9 cellular contexts compared by ENCODE assay signal in genomic region chr1:62356257-62356835, GRCh38. TPM values are rescaled to one million over a fixed set of nuclear protein-coding genes. Genes with fewer than 3 reads are reported as not detected.
DNase-seq lines count a peak whose midpoint lies in the region; ATAC-seq, FAIRE-seq and TF ChIP-seq lines count a peak whose summit lies in the region.
"Had no signal": no experiment of that assay in that cellular context is flagged by ENCODE, and none has a peak within 500 bp of the region (broad histone marks: within the 10 kb centered on the region; RNA-seq: fewer than 3 reads in every experiment).

No MANE protein-coding gene starts in this region.

- no peaks in the 10 kb centered on the region for H3K9me2 ChIP-seq in PC-3 (replicated peaks; ENCODE audit: low read length)

- H3K4me2 ChIP-seq in PC-3 (ENCODE audit: low read length) (no peak overlapping the region), neural progenitor cell (no peak overlapping the region)

- intact Hi-C loops in Calu3 (cut with micrococcal nuclease; ENCODE audit: unreplicated experiment) (no loop called here), PC-3 (cut with micrococcal nuclease) (no loop called here)

- no peaks in the 10 kb centered on the region for H3K27me3 ChIP-seq in PC-3 (ENCODE audit: low read length)
- H3K27me3 ChIP-seq in neural progenitor cell, result no peaks in the 10 kb centered on the region

- H3K9ac ChIP-seq in PC-3 (ENCODE audit: low read length), result no peak overlapping the region
- H3K9ac ChIP-seq in neural progenitor cell, result no peak overlapping the region

- no peaks in the 10 kb centered on the region for H3K9me3 ChIP-seq in PC-3 (ENCODE audit: low read length)
- H3K9me3 ChIP-seq in neural progenitor cell (ENCODE audit: low read depth), result no peaks in the 10 kb centered on the region

- H3K9me3 Mint-ChIP-seq in Calu3 (ENCODE audit: low read depth, unreplicated experiment) (no peaks in the 10 kb centered on the region), neural progenitor cell (peaks cover 2% of the 10 kb centered on the region)

- no TSS peak for BruUV-seq in Calu3 (replicated peaks; lab: Mats Ljungman, UMichigan)
- BruUV-seq in PC-3 (replicated peaks; lab: Mats Ljungman, UMichigan), result no TSS peak

- FAIRE-seq in frontal cortex (lab: Jason Lieb, UNC), result no peak

- H3K4me1 ChIP-seq in PC-3 (ENCODE audit: insufficient read depth, low read length), result peaks cover 4% of the 10 kb centered on the region; the same call in 1 of the 2 replicates
- no peaks in the 10 kb centered on the region for H3K4me1 ChIP-seq in neural progenitor cell

- H3F3A ChIP-seq in PC-3 (ENCODE audit: low read length, unreplicated experiment) (no peaks in the 10 kb centered on the region), neural progenitor cell (ENCODE audit: low read depth) (no peaks in the 10 kb centered on the region)

- H3K27ac Mint-ChIP-seq in Calu3 (ENCODE audit: unreplicated experiment) (no peak overlapping the region), neural progenitor cell (no peak overlapping the region)

- POLR2A ChIA-PET in PC-3 (lab: Charles Lee; ENCODE audit: unreplicated experiment), result interaction anchor here (0.6 kb wide), 1 partner anchor 70 kb away, joined by 3 read pairs; no protein-coding TSS in a partner anchor

- no peaks in the 10 kb centered on the region for H3K36me3 ChIP-seq in PC-3 (ENCODE audit: low read depth, low read length)
- no peaks in the 10 kb centered on the region for H3K36me3 ChIP-seq in neural progenitor cell

- H3K27ac ChIP-seq in PC-3 (ENCODE audit: low read length) (no peak overlapping the region), neural progenitor cell (no peak overlapping the region)

- H3K27me3 Mint-ChIP-seq in Calu3 (ENCODE audit: unreplicated experiment), result peaks cover 18% of the 10 kb centered on the region
- no peaks in the 10 kb centered on the region for H3K27me3 Mint-ChIP-seq in neural progenitor cell (ENCODE audit: insufficient read depth, low read depth)

- H3K4me3 Mint-ChIP-seq in Calu3 (ENCODE audit: low read depth, unreplicated experiment), result no peak overlapping the region
- no peak overlapping the region for H3K4me3 Mint-ChIP-seq in neural progenitor cell

- ATAC-seq in PC-3, result peak; percentile 99
- ATAC-seq in GM18517 (IDR thresholded peaks at IDR 0.05; ENCODE audit: unreplicated experiment), result no peak

- TF ChIP-seq CTCF in Calu3 (IDR thresholded peaks at IDR 0.05; ENCODE audit: unreplicated experiment), result no peak
- TF ChIP-seq CTCF in PC-3 (conservative IDR thresholded peaks at IDR 0.05; ENCODE audit: low read depth, low read length), result no peak
- TF ChIP-seq CTCF in neural progenitor cell (IDR thresholded peaks at IDR 0.05), result no peak

- H3K4me1 Mint-ChIP-seq in Calu3 (ENCODE audit: low read depth, unreplicated experiment), result no peaks in the 10 kb centered on the region
- H3K4me1 Mint-ChIP-seq in neural progenitor cell, result peaks cover 4% of the 10 kb centered on the region

- no peaks in the 10 kb centered on the region for H3K36me3 Mint-ChIP-seq in Calu3 (ENCODE audit: insufficient read depth, unreplicated experiment)
- H3K36me3 Mint-ChIP-seq in neural progenitor cell, result no peaks in the 10 kb centered on the region

- H3K79me2 ChIP-seq in PC-3 (ENCODE audit: low read length) (no peaks in the 10 kb centered on the region), neural progenitor cell (ENCODE audit: low read depth) (no peaks in the 10 kb centered on the region)

- CTCF ChIA-PET in Calu3 (lab: Charles Lee), result no interaction called here
- CTCF ChIA-PET in PC-3 (lab: Charles Lee), result no interaction called here

- H3K4me3 ChIP-seq in PC-3 (ENCODE audit: low read length), result no peak overlapping the region
- H3K4me3 ChIP-seq in neural progenitor cell, result no peak overlapping the region

- H4K20me1 ChIP-seq in PC-3 (ENCODE audit: low read length) (no peaks in the 10 kb centered on the region), neural progenitor cell (ENCODE audit: low read depth) (no peaks in the 10 kb centered on the region)

- no peak overlapping the region for H2AFZ ChIP-seq in PC-3 (ENCODE audit: low read length)
- H2AFZ ChIP-seq in neural progenitor cell (replicated peaks), result no peak overlapping the region

- DNase-seq in Calu3 (peak; percentile 14), H4 (ENCODE audit: low spot score) (peak; percentile 69), PC-3 (peak; percentile 90), foreskin melanocyte (peak; percentile 56), frontal cortex (ENCODE audit: low spot score in 2 of 2) (no peak), neural progenitor cell (ENCODE audit: low spot score) (no peak), DMS153 treated with DMSO at 0.1 percent for 48 hours (lab: John Stamatoyannopoulos, UW; ENCODE audit: unreplicated experiment) (no peak)

RNA-seq across cellular contexts. Expression of gene KANK4, which starts 37.1 kb away (rescaled TPM):
- total RNA-seq in Calu3 (2022) (not detected in 2 replicates), PC-3 (2014; rRNA removed) (not detected in 2 replicates), frontal cortex (1.2 TPM), neural progenitor cell (ENCODE audit: low replicate concordance) (0.40 TPM in 1 of 2 replicates, not detected in the other)
- 0.78 TPM in 1 of 2 replicates, not detected in the other for total RNA-seq in H4 (2014; rRNA removed; shearing (Covaris generic))
- total RNA-seq: T-helper 2 cell treated with Interferon-gamma antibody and Interleukin-4, amounts not matched to agents 100 ng/mL and 5 ng/mL, for 36 hours had no signal

Comparison
In these comparisons a context has a peak if more than half of its experiments do, and no peak if none do; other contexts are left out.
1. DNase-seq: peak in Calu3 (single experiment), H4 (single experiment), PC-3 (single experiment) and foreskin melanocyte (single experiment); none in frontal cortex (0 of 2), neural progenitor cell (single experiment) and DMS153 treated with DMSO at 0.1 percent for 48 hours (single experiment).